ENCODE assay signal across 8 cellular contexts in the genomic region with DNA sequence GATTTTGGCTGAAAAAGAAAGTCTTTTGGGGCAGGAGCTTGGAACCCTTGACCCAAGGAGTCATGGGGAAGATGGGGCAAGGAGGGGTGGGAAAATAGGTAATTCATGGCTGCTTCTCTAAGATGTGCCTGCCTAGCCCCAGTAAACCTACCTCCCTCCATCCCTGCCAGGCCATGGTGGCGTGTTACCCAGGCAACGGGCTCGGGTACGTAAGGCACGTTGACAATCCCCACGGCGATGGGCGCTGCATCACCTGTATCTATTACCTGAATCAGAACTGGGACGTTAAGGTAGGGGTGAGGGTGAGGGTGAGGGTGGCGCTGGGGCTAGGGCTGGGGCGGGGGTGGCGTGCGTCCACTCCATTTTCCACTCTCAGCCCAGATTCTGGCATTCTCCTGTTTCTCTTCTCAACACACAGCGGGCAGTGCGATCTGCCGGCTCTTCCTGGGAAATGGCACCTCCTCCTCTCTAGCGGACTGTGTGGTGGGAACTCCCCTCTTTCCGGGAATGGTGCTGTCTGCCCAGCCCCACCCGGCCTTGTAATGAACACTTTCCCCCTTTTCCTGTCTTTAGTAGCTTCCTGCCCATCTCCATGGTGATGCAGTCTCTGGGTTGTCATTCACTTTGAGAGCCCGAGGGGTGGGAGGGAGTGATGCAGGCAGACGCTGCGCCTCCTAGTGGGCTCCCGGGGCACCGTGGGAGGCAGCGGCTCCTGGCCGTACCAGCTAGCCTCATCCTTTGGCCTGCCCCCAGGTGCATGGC. TPM values are rescaled to one million over a fixed set of nuclear protein-coding genes. Genes with fewer than 3 reads are reported as not detected.
DNase-seq lines count a peak whose midpoint lies in the region; TF ChIP-seq lines count a peak whose summit lies in the region.

No MANE protein-coding gene starts in this region.

- peak overlapping the region; percentile 89 for H3K27ac Mint-ChIP-seq in activated CD4-positive, alpha-beta T cell treated with anti-CD3 and anti-CD28 coated beads, Interleukin-2, amount 10 ng/mL, durations not matched to agents 24 days and 14 days

- peaks cover 76% of the 10 kb centered on the region for H3K4me1 Mint-ChIP-seq in activated CD4-positive, alpha-beta T cell treated with anti-CD3 and anti-CD28 coated beads, Interleukin-2, amount 10 ng/mL, durations not matched to agents 24 days and 14 days

- peaks cover 3% of the 10 kb centered on the region for H3K27me3 Mint-ChIP-seq in activated CD4-positive, alpha-beta T cell treated with anti-CD3 and anti-CD28 coated beads, Interleukin-2, amount 10 ng/mL, durations not matched to agents 24 days and 14 days

- no peak for DNase-seq in GM12864 (ENCODE audit: low read depth)
- peak; percentile 22 for DNase-seq in NCI-H1105 (lab: John Stamatoyannopoulos, UW)
- peak; percentile 94 for DNase-seq in activated CD4-positive, alpha-beta T cell treated with anti-CD3 and anti-CD28 coated beads, Interleukin-2, amount 10 ng/mL, durations not matched to agents 24 days and 14 days
- DNase-seq in choroid plexus epithelial cell (ENCODE audit: low read depth): peak; percentile 99
- peak; percentile 95 for DNase-seq in kidney epithelial cell (ENCODE audit: low read depth)
- peak; percentile 71 for DNase-seq in stimulated activated CD4-positive, alpha-beta T cell treated with anti-CD3 and anti-CD28 coated beads, Interleukin-12 subunit alpha, Interleukin-12 subunit beta, amount 100 ng/mL, for 4 hours
- no peak for DNase-seq in NCI-H345 treated with DMSO at 0.1 percent for 48 hours (lab: John Stamatoyannopoulos, UW; ENCODE audit: unreplicated experiment)
- DNase-seq in NCI-H2107 (lab: John Stamatoyannopoulos, UW): no peak

- H3K36me3 Mint-ChIP-seq in activated CD4-positive, alpha-beta T cell treated with anti-CD3 and anti-CD28 coated beads, Interleukin-2, amount 10 ng/mL, durations not matched to agents 24 days and 14 days (ENCODE audit: low read depth): peaks cover 54% of the 10 kb centered on the region

- no peaks in the 10 kb centered on the region for H3K9me3 Mint-ChIP-seq in activated CD4-positive, alpha-beta T cell treated with anti-CD3 and anti-CD28 coated beads, Interleukin-2, amount 10 ng/mL, durations not matched to agents 24 days and 14 days

- H3K4me3 ChIP-seq in GM12864 (ENCODE audit: low read depth, low read length) (no peak overlapping the region), choroid plexus epithelial cell (ENCODE audit: low read depth, low read length) (peak overlapping the region; percentile 22), kidney epithelial cell (ENCODE audit: low read depth, low read length) (no peak overlapping the region)

- H3K27me3 ChIP-seq in kidney epithelial cell (ENCODE audit: control insufficient read depth, insufficient read depth, low read length): no peaks in the 10 kb centered on the region

- peak overlapping the region; percentile 77 for H3K4me3 Mint-ChIP-seq in activated CD4-positive, alpha-beta T cell treated with anti-CD3 and anti-CD28 coated beads, Interleukin-2, amount 10 ng/mL, durations not matched to agents 24 days and 14 days

- peak; percentile 92 for TF ChIP-seq CTCF in GM12864 (IDR thresholded peaks at IDR 0.05; ENCODE audit: low read depth, low read length, missing control alignments)
- TF ChIP-seq CTCF in choroid plexus epithelial cell (conservative IDR thresholded peaks at IDR 0.05; ENCODE audit: low read depth, low read length): peak; percentile 93
- peak; percentile 98 for TF ChIP-seq CTCF in kidney epithelial cell (IDR thresholded peaks at IDR 0.05; ENCODE audit: insufficient read depth, low read length, poor library complexity, severe bottlenecking)

- H3K36me3 ChIP-seq in kidney epithelial cell (ENCODE audit: control insufficient read depth, insufficient read depth, low read length): peaks cover 3% of the 10 kb centered on the region

- intact Hi-C loops in activated CD4-positive, alpha-beta T cell treated with anti-CD3 and anti-CD28 coated beads, Interleukin-2, amount 10 ng/mL, durations not matched to agents 24 days and 14 days (cut with micrococcal nuclease): loop anchor here (1.0 to 2.0 kb wide), 2 partner anchors 56 to 144 kb away; a partner anchor contains a TSS

RNA-seq across cellular contexts. Expression of a gene that starts 7.6 kb away (rescaled TPM):
- total RNA-seq in activated CD4-positive, alpha-beta T cell treated with anti-CD3 and anti-CD28 coated beads, Interleukin-2, amount 10 ng/mL, durations not matched to agents 24 days and 14 days: 88.9 and 94.4 TPM in 2 replicates
- total RNA-seq in kidney epithelial cell: 99.9 and 102 TPM in 2 replicates

RNA-seq across cellular contexts. Expression of a gene that starts 28.5 kb away (rescaled TPM):
- 36.3 and 41.0 TPM in 2 replicates for total RNA-seq in activated CD4-positive, alpha-beta T cell treated with anti-CD3 and anti-CD28 coated beads, Interleukin-2, amount 10 ng/mL, durations not matched to agents 24 days and 14 days
- 23.0 and 35.3 TPM in 2 replicates for total RNA-seq in kidney epithelial cell

RNA-seq across cellular contexts. Expression of a gene that starts 31.2 kb away (rescaled TPM):
- total RNA-seq in activated CD4-positive, alpha-beta T cell treated with anti-CD3 and anti-CD28 coated beads, Interleukin-2, amount 10 ng/mL, durations not matched to agents 24 days and 14 days: 0.56 TPM in 1 of 2 replicates, not detected in the other
- not detected in 2 replicates for total RNA-seq in kidney epithelial cell

RNA-seq across cellular contexts. Expression of a gene that starts 43.7 kb away (rescaled TPM):
- not detected in 2 replicates for total RNA-seq in activated CD4-positive, alpha-beta T cell treated with anti-CD3 and anti-CD28 coated beads, Interleukin-2, amount 10 ng/mL, durations not matched to agents 24 days and 14 days
- total RNA-seq in kidney epithelial cell: not detected in 2 replicates

RNA-seq across cellular contexts. Expression of a gene that starts 55.6 kb away (rescaled TPM):
- 268 and 273 TPM in 2 replicates for total RNA-seq in activated CD4-positive, alpha-beta T cell treated with anti-CD3 and anti-CD28 coated beads, Interleukin-2, amount 10 ng/mL, durations not matched to agents 24 days and 14 days
- total RNA-seq in kidney epithelial cell: 84.4 and 110 TPM in 2 replicates

Comparison
In these comparisons a context has a peak if more than half of its experiments do, and no peak if none do; other contexts are left out.
1. DNase-seq: peak in NCI-H1105 (single experiment), activated CD4-positive, alpha-beta T cell treated with anti-CD3 and anti-CD28 coated beads, Interleukin-2, amount 10 ng/mL, durations not matched to agents 24 days and 14 days (single experiment), choroid plexus epithelial cell (single experiment), kidney epithelial cell (single experiment) and stimulated activated CD4-positive, alpha-beta T cell treated with anti-CD3 and anti-CD28 coated beads, Interleukin-12 subunit alpha, Interleukin-12 subunit beta, amount 100 ng/mL, for 4 hours (single experiment); none in GM12864 (single experiment), NCI-H345 treated with DMSO at 0.1 percent for 48 hours (single experiment) and NCI-H2107 (single experiment).
2. Peak in every context shown above with its lines, with median percentiles within 50 percentile points of each other: CTCF ChIP-seq.